ENCODE assay signal across 1 cellular context in the genomic region with DNA sequence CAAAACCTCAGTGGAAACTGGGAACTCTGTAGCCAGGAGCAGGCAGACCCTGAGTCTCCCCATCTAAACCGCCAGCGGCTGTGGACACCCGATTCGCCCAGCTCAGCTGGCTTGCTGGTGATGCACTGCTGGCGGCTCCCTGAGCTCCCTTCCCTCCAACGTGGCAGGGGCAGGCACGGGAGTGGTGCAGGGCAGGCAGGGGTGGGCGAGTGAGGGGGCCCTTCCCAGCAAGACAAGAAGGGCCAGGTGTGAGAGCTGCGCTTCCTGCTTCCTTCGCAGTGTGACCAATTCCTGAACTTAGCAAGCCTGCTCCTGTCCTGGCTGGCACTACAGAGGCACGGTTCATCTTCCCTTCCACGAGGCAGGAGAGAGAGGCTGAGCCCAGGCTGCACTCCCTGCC.
TF ChIP-seq lines count a peak whose summit lies in the region.

No MANE protein-coding gene starts in this region.

TF ChIP-seq in K562, 482 proteins besides CTCF, POLR2A, EP300 and RAD21 (continued from another document):
- TF ChIP-seq, protein P1, sequence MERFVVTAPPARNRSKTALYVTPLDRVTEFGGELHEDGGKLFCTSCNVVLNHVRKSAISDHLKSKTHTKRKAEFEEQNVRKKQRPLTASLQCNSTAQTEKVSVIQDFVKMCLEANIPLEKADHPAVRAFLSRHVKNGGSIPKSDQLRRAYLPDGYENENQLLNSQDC (CRISPR knock-in tag; IDR thresholded peaks at IDR 0.05) = no peak
